1 cellular context compared by ENCODE assay signal in the genomic region with DNA sequence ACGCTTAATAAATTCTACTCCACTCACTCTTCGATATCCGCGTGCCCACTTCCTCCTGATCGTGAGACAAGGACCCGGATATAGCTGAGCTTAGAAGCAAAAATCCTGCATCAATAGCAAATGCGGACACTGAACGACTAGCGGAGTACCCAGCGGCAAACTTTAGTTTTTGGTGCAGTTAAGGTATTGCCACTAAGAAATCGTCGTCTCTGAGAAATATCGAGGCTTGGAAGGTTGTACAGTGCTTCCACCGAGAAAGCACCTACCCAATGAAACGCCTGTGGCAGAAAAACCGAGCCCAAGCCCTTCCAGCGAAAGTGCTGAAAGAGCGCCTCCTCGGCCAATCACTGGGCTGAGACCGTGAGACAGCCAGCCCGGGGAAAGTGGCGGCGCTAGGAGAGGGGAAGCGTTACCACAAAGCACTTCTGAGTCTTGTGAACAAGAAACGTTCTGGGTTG.
TF ChIP-seq lines count a peak whose summit lies in the region.

No MANE protein-coding gene starts in this region.

TF ChIP-seq in H1, 55 proteins besides CTCF, POLR2A, EP300 and RAD21:
- no peak for TF ChIP-seq SP2 (IDR thresholded peaks at IDR 0.05; ENCODE audit: low read length)
- peak; percentile 49 for TF ChIP-seq EZH2 (IDR thresholded peaks at IDR 0.05; ENCODE audit: low read depth, low read length, severe bottlenecking)
- TF ChIP-seq HDAC2 (IDR thresholded peaks at IDR 0.05; ENCODE audit: borderline replicate concordance in 1 of 2, low read depth in 2 of 2, low read length in 2 of 2) = peak in 1 of 2 experiments; percentile 40; a peak in 1 of 4 replicates
- TF ChIP-seq RBBP5 (IDR thresholded peaks at IDR 0.05; ENCODE audit: borderline replicate concordance, low read depth, low read length) = peak; percentile 43; the same call in 1 of the 2 replicates
